Comparison of ENCODE assay signal across 9 cellular contexts in genomic region chrX:15815779-15816452, GRCh38. TPM values are rescaled to one million over a fixed set of nuclear protein-coding genes. Genes with fewer than 3 reads are reported as not detected.
DNase-seq lines count a peak whose midpoint lies in the region; ATAC-seq and TF ChIP-seq lines count a peak whose summit lies in the region.
"Had no signal": no experiment of that assay in that cellular context is flagged by ENCODE, and none has a peak within 500 bp of the region (broad histone marks: within the 10 kb centered on the region; RNA-seq: fewer than 3 reads in every experiment).

No MANE protein-coding gene starts in this region.

- no peaks in the 10 kb centered on the region for H3F3A ChIP-seq in PC-3 (ENCODE audit: low read length, unreplicated experiment)

- H4K20me1 ChIP-seq in PC-3 (ENCODE audit: low read length) = no peaks in the 10 kb centered on the region

- no peaks in the 10 kb centered on the region for H3K27me3 Mint-ChIP-seq in nephron (ENCODE audit: low read depth)

- H3K27ac Mint-ChIP-seq in nephron = no peak overlapping the region

- H3K9me3 Mint-ChIP-seq in nephron = no peaks in the 10 kb centered on the region

- H3K4me1 ChIP-seq in PC-3 (ENCODE audit: insufficient read depth, low read length) = no peaks in the 10 kb centered on the region

- intact Hi-C loops in PC-3 (cut with micrococcal nuclease) = no loop called here

- POLR2A ChIA-PET in PC-3 (lab: Charles Lee; ENCODE audit: unreplicated experiment) = no interaction called here

- no TSS peak for BruUV-seq in PC-3 (replicated peaks; lab: Mats Ljungman, UMichigan)

- no peaks in the 10 kb centered on the region for H3K27me3 ChIP-seq in PC-3 (ENCODE audit: low read length)

- H3K9me3 ChIP-seq in PC-3 (ENCODE audit: low read length) = no peaks in the 10 kb centered on the region
- H3K9me3 ChIP-seq: thoracic aorta had no signal

- no peak overlapping the region for H3K4me3 ChIP-seq in PC-3 (ENCODE audit: low read length)
- H3K4me3 ChIP-seq: thoracic aorta had no signal

- H3K9ac ChIP-seq in PC-3 (ENCODE audit: low read length) = no peak overlapping the region

- H3K9me2 ChIP-seq in PC-3 (replicated peaks; ENCODE audit: low read length) = no peaks in the 10 kb centered on the region

- H3K36me3 ChIP-seq in PC-3 (ENCODE audit: low read depth, low read length) = no peaks in the 10 kb centered on the region; the same call in none of the 2 replicates

- no peak overlapping the region for H3K4me3 Mint-ChIP-seq in nephron

- peak; percentile 54 for ATAC-seq in HG02759 (IDR thresholded peaks at IDR 0.05; ENCODE audit: unreplicated experiment)
- peak; percentile 86 for ATAC-seq in PC-3
- no peak for ATAC-seq in HG03457 (IDR thresholded peaks at IDR 0.05; ENCODE audit: unreplicated experiment)

- H3K79me2 ChIP-seq in PC-3 (ENCODE audit: low read length) = no peaks in the 10 kb centered on the region

- TF ChIP-seq CTCF in PC-3 (conservative IDR thresholded peaks at IDR 0.05; ENCODE audit: low read depth, low read length) = peak; percentile 59
- TF ChIP-seq CTCF in nephron (IDR thresholded peaks at IDR 0.05; ENCODE audit: unreplicated experiment in 3 of 3) = peak; percentile 27 to 42 (median 34)

- DNase-seq in stimulated activated CD4-positive, alpha-beta T cell treated with anti-CD3 and anti-CD28 coated beads, Interleukin-15, amount 100 ng/mL, for 24 hours = peak; percentile 31
- DNase-seq in stimulated activated CD4-positive, alpha-beta T cell treated with anti-CD3 and anti-CD28 coated beads, Interleukin-12 subunit alpha, Interleukin-12 subunit beta, amount 100 ng/mL, for 4 hours = no peak
- DNase-seq in PC-3 (peak; percentile 50), dermis blood vessel endothelial cell (peak; percentile 60), kidney glomerular epithelial cell (lab: John Stamatoyannopoulos, UW) (no peak)

- H2AFZ ChIP-seq in PC-3 (ENCODE audit: low read length) = no peak overlapping the region

- peaks cover 15% of the 10 kb centered on the region for H3K4me1 Mint-ChIP-seq in nephron

- H3K36me3 Mint-ChIP-seq in nephron (ENCODE audit: low read depth) = peaks cover 64% of the 10 kb centered on the region

- H3K4me2 ChIP-seq in PC-3 (ENCODE audit: low read length) = no peak overlapping the region

- no peak overlapping the region for H3K27ac ChIP-seq in PC-3 (ENCODE audit: low read length)
- H3K27ac ChIP-seq: thoracic aorta had no signal

- CTCF ChIA-PET in PC-3 (lab: Charles Lee) = no interaction called here

RNA-seq across cellular contexts. Expression of gene ZRSR2, which starts 25.6 kb away (rescaled TPM):
- 6.4 and 7.6 TPM in 2 replicates for total RNA-seq in PC-3 (2014; rRNA removed)
- total RNA-seq in dermis blood vessel endothelial cell = 3.4 and 6.3 TPM in 2 replicates

RNA-seq across cellular contexts. Expression of gene AP1S2, which starts 38.7 kb away (rescaled TPM):
- 28.2 and 28.3 TPM in 2 replicates for total RNA-seq in PC-3 (2014; rRNA removed)
- total RNA-seq in dermis blood vessel endothelial cell = 133 and 158 TPM in 2 replicates

Comparison
In these comparisons a context has a peak if more than half of its experiments do, and no peak if none do; other contexts are left out.
1. DNase-seq: peak in stimulated activated CD4-positive, alpha-beta T cell treated with anti-CD3 and anti-CD28 coated beads, Interleukin-15, amount 100 ng/mL, for 24 hours (single experiment), PC-3 (single experiment) and dermis blood vessel endothelial cell (single experiment); none in stimulated activated CD4-positive, alpha-beta T cell treated with anti-CD3 and anti-CD28 coated beads, Interleukin-12 subunit alpha, Interleukin-12 subunit beta, amount 100 ng/mL, for 4 hours (single experiment) and kidney glomerular epithelial cell (single experiment).